ENCODE assay signal across 3 cellular contexts in the genomic region with DNA sequence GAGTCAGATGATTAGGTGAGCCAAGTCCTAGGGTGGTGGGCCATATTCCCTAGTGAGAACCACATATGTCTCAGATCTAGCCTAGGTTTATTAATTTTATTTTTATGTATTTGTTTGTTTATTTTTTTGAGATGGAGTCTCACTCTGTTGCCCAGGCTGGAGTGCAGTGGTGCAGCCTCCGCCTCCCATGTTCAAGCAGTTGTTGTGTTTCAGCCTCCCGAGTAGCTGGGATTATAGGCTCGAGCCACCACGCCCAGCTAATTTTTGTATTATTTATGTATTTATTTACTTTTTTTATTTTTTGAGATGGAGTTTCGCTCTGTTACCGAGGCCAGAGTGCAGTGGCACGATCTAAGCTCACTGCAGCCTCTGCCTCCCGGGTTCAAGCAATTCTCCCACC.
"Had no signal": no experiment of that assay in that cellular context is flagged by ENCODE, and none has a peak within 500 bp of the region (broad histone marks: within the 10 kb centered on the region; RNA-seq: fewer than 3 reads in every experiment).

No MANE protein-coding gene starts in this region.

- ATAC-seq: GM12878 had no signal

- DNase-seq: GDM1, GF-D8 had no signal
